In genomic region chr1:223478606-223479005, GRCh38 we compare ENCODE assay signal across 23 cellular contexts.
"Had no signal": no experiment of that assay in that cellular context is flagged by ENCODE, and none has a peak within 500 bp of the region (broad histone marks: within the 10 kb centered on the region; RNA-seq: fewer than 3 reads in every experiment).

No MANE protein-coding gene starts in this region.

- ATAC-seq: right cardiac atrium; sciatic nerve; stimulated activated naive B cell treated with anti-CD40 and anti-IgM and Interleukin-4, amounts not matched to agents 10 μg/mL and 1 μg/mL and 100 μg/mL, for 72 hours had no signal

- DNase-seq: hypothalamus; immature natural killer cell; left ventricle myocardium inferior; mesendoderm; naive B cell; natural killer cell; nephron progenitor cell; ovary; right cardiac atrium; stimulated activated CD4-positive, alpha-beta T cell treated with anti-CD3 and anti-CD28 coated beads, Interleukin-12 subunit alpha, Interleukin-12 subunit beta, amount 100 ng/mL, for 4 hours; stimulated activated CD4-positive, alpha-beta T cell treated with anti-CD3 and anti-CD28 coated beads, Interleukin-15, amount 100 ng/mL, for 24 hours; stimulated activated CD4-positive, alpha-beta T cell treated with anti-CD3 and anti-CD28 coated beads, Interleukin-2, amount 100 ng/mL, for 24 hours; stimulated activated CD4-positive, alpha-beta T cell treated with anti-CD3 and anti-CD28 coated beads, Interleukin-4, amount 100 ng/mL, for 1 hour; stimulated activated naive B cell treated with anti-CD40 and anti-IgM and Interleukin-4, amounts not matched to agents 10 μg/mL and 1 μg/mL and 100 μg/mL, for 72 hours; substantia nigra; transverse colon; upper lobe of left lung had no signal

- H3K4me1 Mint-ChIP-seq: stimulated activated naive B cell treated with anti-CD40 and anti-IgM and Interleukin-4, amounts not matched to agents 10 μg/mL and 1 μg/mL and 100 μg/mL, for 72 hours had no signal

- H3K27me3 ChIP-seq: ovary, transverse colon, upper lobe of left lung had no signal

- H3K9me3 ChIP-seq: left ventricle myocardium inferior, ovary, transverse colon, upper lobe of left lung had no signal

- H3K36me3 ChIP-seq: left ventricle myocardium inferior, ovary, transverse colon, upper lobe of left lung had no signal

- H3K4me3 ChIP-seq: left ventricle myocardium inferior, lung, ovary, skin epidermis, transverse colon, upper lobe of left lung had no signal

- H3K27ac ChIP-seq: left ventricle myocardium inferior, ovary, skin epidermis, transverse colon, upper lobe of left lung had no signal

- H3K4me3 Mint-ChIP-seq: immature natural killer cell; mesothelial cell of epicardium; naive B cell; natural killer cell; nephron progenitor cell; stimulated activated naive B cell treated with anti-CD40 and anti-IgM and Interleukin-4, amounts not matched to agents 10 μg/mL and 1 μg/mL and 100 μg/mL, for 72 hours; stimulated activated naive CD8-positive, alpha-beta T cell treated with anti-CD3 and anti-CD28 coated beads, Interleukin-15, Interleukin-2, amounts not matched to agents 100 ng/mL and 50 ng/mL, for 24 hours had no signal

- H3K27ac Mint-ChIP-seq: mesothelial cell of epicardium; natural killer cell; nephron progenitor cell; progenitor cell of endocrine pancreas; stimulated activated naive B cell treated with anti-CD40 and anti-IgM and Interleukin-4, amounts not matched to agents 10 μg/mL and 1 μg/mL and 100 μg/mL, for 72 hours; stimulated activated naive CD8-positive, alpha-beta T cell treated with anti-CD3 and anti-CD28 coated beads, Interleukin-15, Interleukin-2, amounts not matched to agents 100 ng/mL and 50 ng/mL, for 24 hours had no signal

- H3K4me1 ChIP-seq: left ventricle myocardium inferior, transverse colon had no signal

- H3K9me3 Mint-ChIP-seq: mesothelial cell of epicardium; natural killer cell; nephron progenitor cell; stimulated activated naive CD8-positive, alpha-beta T cell treated with anti-CD3 and anti-CD28 coated beads, Interleukin-15, Interleukin-2, amounts not matched to agents 100 ng/mL and 50 ng/mL, for 24 hours had no signal

- H3K36me3 Mint-ChIP-seq: immature natural killer cell; mesothelial cell of epicardium; natural killer cell; stimulated activated naive B cell treated with anti-CD40 and anti-IgM and Interleukin-4, amounts not matched to agents 10 μg/mL and 1 μg/mL and 100 μg/mL, for 72 hours had no signal
